Comparison of ENCODE assay signal across 8 cellular contexts in genomic region chr1:45750298-45751038, GRCh38. TPM values are rescaled to one million over a fixed set of nuclear protein-coding genes. Genes with fewer than 3 reads are reported as not detected.
A peak's percentile ranks its signal among the peaks of the same experiment; 100 is the strongest.
DNase-seq lines count a peak whose midpoint lies in the region; ATAC-seq, FAIRE-seq and TF ChIP-seq lines count a peak whose summit lies in the region.

IPP (minus strand) TSS chr1:45750653; CDS start chr1:45746411, 4,242 bp downstream.

- H3K9me3 ChIP-seq in left ventricle myocardium inferior (replicated peaks) = peaks cover 14% of the 10 kb centered on the region
- H3K9me3 ChIP-seq in prostate gland = no peaks in the 10 kb centered on the region

- peaks cover 20% of the 10 kb centered on the region for H3K9me3 Mint-ChIP-seq in T-helper 1 cell treated with Interleukin-12 subunit alpha and Interleukin-12 subunit beta and Interleukin-4 antibody, amounts not matched to agents 30 μg/mL and 1 μg/mL, for 36 hours

- H3K36me3 ChIP-seq in left ventricle myocardium inferior (peaks cover 6% of the 10 kb centered on the region), prostate gland (no peaks in the 10 kb centered on the region)

- no peaks in the 10 kb centered on the region for H3K36me3 Mint-ChIP-seq in T-helper 1 cell treated with Interleukin-12 subunit alpha and Interleukin-12 subunit beta and Interleukin-4 antibody, amounts not matched to agents 30 μg/mL and 1 μg/mL, for 36 hours (ENCODE audit: low read depth)

- H3K4me1 ChIP-seq in left ventricle myocardium inferior (peaks cover 23% of the 10 kb centered on the region), prostate gland (replicated peaks) (no peaks in the 10 kb centered on the region)

- H3K27me3 ChIP-seq in left ventricle myocardium inferior (ENCODE audit: low read depth) = no peaks in the 10 kb centered on the region
- no peaks in the 10 kb centered on the region for H3K27me3 ChIP-seq in prostate gland (replicated peaks; ENCODE audit: insufficient read depth)

- peak within 1 kb of the TSS; percentile 98 for H3K27ac Mint-ChIP-seq in T-helper 1 cell treated with Interleukin-12 subunit alpha and Interleukin-12 subunit beta and Interleukin-4 antibody, amounts not matched to agents 30 μg/mL and 1 μg/mL, for 36 hours

- peak; percentile 98 for DNase-seq in GM13977 (ENCODE audit: low spot score)
- peak; percentile 95 for DNase-seq in NCI-H1694 (lab: John Stamatoyannopoulos, UW)
- peak; percentile 97 for DNase-seq in amniotic stem cell (lab: John Stamatoyannopoulos, UW)
- DNase-seq in left ventricle myocardium inferior = peak; percentile 97
- peak; percentile 96 for DNase-seq in prostate gland (ENCODE audit: low spot score)
- peak; percentile 100 for DNase-seq in urothelium cell line (ENCODE audit: low spot score)

- WGBS in prostate gland = under 1% methylated on average over 58 of the region's 58 CpGs

- intact Hi-C loops in left ventricle myocardium inferior (cut with micrococcal nuclease) = no loop called here
- intact Hi-C loops in prostate gland (cut with DNase I) = loop anchor here (10.0 kb wide), 1 partner anchor 54 kb away; the partner anchor contains the start of gene MAST2

- H3K27me3 Mint-ChIP-seq in T-helper 1 cell treated with Interleukin-12 subunit alpha and Interleukin-12 subunit beta and Interleukin-4 antibody, amounts not matched to agents 30 μg/mL and 1 μg/mL, for 36 hours (ENCODE audit: low read depth) = no peaks in the 10 kb centered on the region

- peak within 1 kb of the TSS; percentile 74 for H3K4me3 ChIP-seq in left ventricle myocardium inferior
- peak within 1 kb of the TSS; percentile 55 to 56 for H3K4me3 ChIP-seq in prostate gland

- TF ChIP-seq CTCF in GM13977 (IDR thresholded peaks at IDR 0.05; ENCODE audit: extremely low read depth, insufficient read depth, missing control alignments) (peak; percentile 63), left ventricle myocardium inferior (IDR thresholded peaks at IDR 0.05; ENCODE audit: borderline replicate concordance) (peak; percentile 35), prostate gland (IDR thresholded peaks at IDR 0.05) (peak in 3 of 4 experiments; percentile 47 to 51 (median 49))

- peaks cover 9% of the 10 kb centered on the region for H3K4me1 Mint-ChIP-seq in T-helper 1 cell treated with Interleukin-12 subunit alpha and Interleukin-12 subunit beta and Interleukin-4 antibody, amounts not matched to agents 30 μg/mL and 1 μg/mL, for 36 hours (ENCODE audit: low read depth)

- H3K27ac ChIP-seq in left ventricle myocardium inferior (replicated peaks) (peak within 1 kb of the TSS; percentile 96), prostate gland (peak within 1 kb of the TSS; percentile 93)

- TF ChIP-seq POLR2A in prostate gland (IDR thresholded peaks at IDR 0.05) = peak; percentile 93

- in situ Hi-C loops in GM13977 (cut with MboI; ENCODE audit: low pct_unique_long_range_greater_than_20kb, low sequenced_read_pairs, unreplicated experiment) = no loop called here

- FAIRE-seq in urothelium cell line (lab: Jason Lieb, UNC) = peak; percentile 95

- H3K4me3 Mint-ChIP-seq in T-helper 1 cell treated with Interleukin-12 subunit alpha and Interleukin-12 subunit beta and Interleukin-4 antibody, amounts not matched to agents 30 μg/mL and 1 μg/mL, for 36 hours = peak within 1 kb of the TSS; percentile 98

- ATAC-seq in HG02884 (IDR thresholded peaks at IDR 0.05; ENCODE audit: unreplicated experiment) = peak; percentile 89

RNA-seq across cellular contexts. Expression of gene IPP, which starts in this region (rescaled TPM):
- total RNA-seq in left ventricle myocardium inferior (19.3 TPM), prostate gland (10 to 100 TPM; 14.8 to 16.1 TPM)

Comparison
In these comparisons a context has a peak if more than half of its experiments do, and no peak if none do; other contexts are left out.
1. Peak in every context shown above with its lines: DNase-seq, ATAC-seq, H3K4me3 ChIP-seq and H3K27ac ChIP-seq.